In genomic region chr7:154672659-154673415, GRCh38 we compare ENCODE assay signal across 13 cellular contexts.
DNase-seq lines count a peak whose midpoint lies in the region; ATAC-seq lines count a peak whose summit lies in the region.
"Had no signal": no experiment of that assay in that cellular context is flagged by ENCODE, and none has a peak within 500 bp of the region (broad histone marks: within the 10 kb centered on the region; RNA-seq: fewer than 3 reads in every experiment).

No MANE protein-coding gene starts in this region.

- no peak overlapping the region for H3K4ac ChIP-seq in trophoblast cell (ENCODE audit: low read depth, low read length)

- H2BK5ac ChIP-seq in trophoblast cell (ENCODE audit: low read depth, low read length, poor library complexity), result no peak overlapping the region

- H3K36me3 ChIP-seq in trophoblast cell (ENCODE audit: control insufficient read depth in 1 of 2, insufficient read depth in 2 of 2, low read length in 2 of 2), result no peaks in the 10 kb centered on the region

- H3K14ac ChIP-seq in trophoblast cell (ENCODE audit: low read length), result no peak overlapping the region

- no peak overlapping the region for H4K91ac ChIP-seq in trophoblast cell (ENCODE audit: low read depth, low read length)

- H2BK12ac ChIP-seq in trophoblast cell (ENCODE audit: low read length), result no peak overlapping the region

- no peaks in the 10 kb centered on the region for H3K27me3 ChIP-seq in trophoblast cell (ENCODE audit: insufficient read depth, low read length)

- H3K23ac ChIP-seq in trophoblast cell (ENCODE audit: low read length), result no peak overlapping the region

- no peak overlapping the region for H2AK5ac ChIP-seq in trophoblast cell (ENCODE audit: low read length)

- no peak overlapping the region for H3K9ac ChIP-seq in trophoblast cell (ENCODE audit: low read length)

- H4K8ac ChIP-seq in trophoblast cell (ENCODE audit: low read depth, low read length), result no peak overlapping the region

- no peak for ATAC-seq in GM21447 (IDR thresholded peaks at IDR 0.05; ENCODE audit: unreplicated experiment)

- no peak overlapping the region for H3K27ac ChIP-seq in trophoblast cell (ENCODE audit: low read depth, low read length)
- H3K27ac ChIP-seq: 22Rv1 had no signal

- H3K4me3 ChIP-seq in trophoblast cell (ENCODE audit: low read depth, low read length), result no peak overlapping the region

- no CpG with 5 or more reads among the region's 4 CpGs for WGBS in trophoblast cell (ENCODE audit: extremely low coverage, insufficient coverage, insufficient read length)

- DNase-seq in NCI-H146 (lab: John Stamatoyannopoulos, UW) (peak; percentile 21), NCI-H146 treated with DMSO at 0.1 percent for 48 hours (lab: John Stamatoyannopoulos, UW; ENCODE audit: unreplicated experiment) (no peak), NCI-H345 treated with DMSO at 0.1 percent for 48 hours (lab: John Stamatoyannopoulos, UW; ENCODE audit: unreplicated experiment) (peak; percentile 67), RPMI7951 (ENCODE audit: low read depth) (peak; percentile 86), putamen (ENCODE audit: low spot score) (peak; percentile 61), trophoblast cell (no peak), SKM-1 (lab: John Stamatoyannopoulos, UW; ENCODE audit: unreplicated experiment) (no peak)
- DNase-seq: C1 segment of cervical spinal cord, HCEC 1CT, NCI-H187 treated with DMSO at 0.1 percent for 48 hours, NCI-H526 had no signal

- no peak overlapping the region for H2AFZ ChIP-seq in trophoblast cell (ENCODE audit: insufficient read depth, low read length, poor library complexity)

- H3K9me3 ChIP-seq in trophoblast cell (ENCODE audit: insufficient read depth, low read depth, low read length), result no peaks in the 10 kb centered on the region

- H3K4me2 ChIP-seq in trophoblast cell (ENCODE audit: low read length), result no peak overlapping the region

- H3K79me1 ChIP-seq in trophoblast cell (ENCODE audit: low read length), result no peaks in the 10 kb centered on the region

- H2BK120ac ChIP-seq in trophoblast cell (ENCODE audit: insufficient read depth, low read length, poor library complexity), result no peak overlapping the region

- H3K4me1 ChIP-seq in trophoblast cell (ENCODE audit: control insufficient read depth in 1 of 2, insufficient read depth in 2 of 2, low read length in 2 of 2), result no peaks in the 10 kb centered on the region

- H4K12ac ChIP-seq in trophoblast cell (ENCODE audit: low read depth, low read length), result no peak overlapping the region

- no peaks in the 10 kb centered on the region for H3K79me2 ChIP-seq in trophoblast cell (ENCODE audit: control insufficient read depth, insufficient read depth, low read length, poor library complexity)

- no peak overlapping the region for H3K18ac ChIP-seq in trophoblast cell (ENCODE audit: low read length)

Comparison
In these comparisons a context has a peak if more than half of its experiments do, and no peak if none do; other contexts are left out.
1. DNase-seq: peak in NCI-H146 (single experiment), NCI-H345 treated with DMSO at 0.1 percent for 48 hours (single experiment), RPMI7951 (single experiment) and putamen (single experiment); none in NCI-H146 treated with DMSO at 0.1 percent for 48 hours (single experiment), trophoblast cell (0 of 2) and SKM-1 (single experiment).